8 cellular contexts compared by ENCODE assay signal in genomic region chr5:131109540-131110255, GRCh38. TPM values are rescaled to one million over a fixed set of nuclear protein-coding genes. Genes with fewer than 3 reads are reported as not detected.
DNase-seq lines count a peak whose midpoint lies in the region; ATAC-seq and TF ChIP-seq lines count a peak whose summit lies in the region.

No MANE protein-coding gene starts in this region.

- no peak overlapping the region for H3K27ac Mint-ChIP-seq in CD14-positive monocyte
- H3K27ac Mint-ChIP-seq in progenitor cell of endocrine pancreas, result no peak overlapping the region

- H3K4me1 Mint-ChIP-seq in CD14-positive monocyte, result peaks cover 28% of the 10 kb centered on the region
- no peaks in the 10 kb centered on the region for H3K4me1 Mint-ChIP-seq in progenitor cell of endocrine pancreas (ENCODE audit: low read depth)

- TF ChIP-seq CTCF in CD14-positive monocyte (IDR thresholded peaks at IDR 0.05) (peak; percentile 80), gastroesophageal sphincter (IDR thresholded peaks at IDR 0.05) (peak; percentile 46 to 67 (median 50)), progenitor cell of endocrine pancreas (IDR thresholded peaks at IDR 0.05; ENCODE audit: unreplicated experiment) (peak; percentile 71)

- no peaks in the 10 kb centered on the region for H3K4me1 ChIP-seq in gastroesophageal sphincter

- intact Hi-C loops in CD14-positive monocyte (cut with micrococcal nuclease), result loop anchor here (5.0 to 10.0 kb wide), 4 partner anchors 235 to 1337 kb away; partner anchors contain the start of gene CHSY3 (in 1 of the 2)

- no peak for TF ChIP-seq POLR2A in gastroesophageal sphincter (IDR thresholded peaks at IDR 0.05)

- H3K36me3 ChIP-seq in gastroesophageal sphincter, result no peaks in the 10 kb centered on the region

- ATAC-seq in GM18498 (IDR thresholded peaks at IDR 0.05; ENCODE audit: unreplicated experiment) (peak; percentile 91), HG02798 (IDR thresholded peaks at IDR 0.05; ENCODE audit: poor library complexity, unreplicated experiment) (peak; percentile 82), gastroesophageal sphincter (no peak), HG03095 (IDR thresholded peaks at IDR 0.05; ENCODE audit: unreplicated experiment) (no peak)

- H3K27me3 ChIP-seq in gastroesophageal sphincter, result no peaks in the 10 kb centered on the region

- H3K27me3 Mint-ChIP-seq in CD14-positive monocyte (ENCODE audit: low read depth in 3 of 3), result no peaks in the 10 kb centered on the region
- no peaks in the 10 kb centered on the region for H3K27me3 Mint-ChIP-seq in progenitor cell of endocrine pancreas

- no peak overlapping the region for H3K4me3 Mint-ChIP-seq in CD14-positive monocyte
- no peak overlapping the region for H3K4me3 Mint-ChIP-seq in progenitor cell of endocrine pancreas (ENCODE audit: low read depth)

- DNase-seq in CD14-positive monocyte (ENCODE audit: low spot score), result no peak
- peak; percentile 9 for DNase-seq in NCI-H1694 (lab: John Stamatoyannopoulos, UW)
- peak; percentile 4 to 21 for DNase-seq in activated CD4-positive, alpha-beta T cell treated with anti-CD3 and anti-CD28 coated beads, Interleukin-2, amount 50 U/mL, for 4 hours
- no peak for DNase-seq in progenitor cell of endocrine pancreas (ENCODE audit: low spot score, unreplicated experiment)

- no peak for TF ChIP-seq EP300 in gastroesophageal sphincter (IDR thresholded peaks at IDR 0.05)

- no peak overlapping the region for H3K27ac ChIP-seq in gastroesophageal sphincter

- H3K36me3 Mint-ChIP-seq in CD14-positive monocyte, result no peaks in the 10 kb centered on the region
- no peaks in the 10 kb centered on the region for H3K36me3 Mint-ChIP-seq in progenitor cell of endocrine pancreas (ENCODE audit: insufficient read depth)

- WGBS in gastroesophageal sphincter (ENCODE audit: low coverage in 1 of 2), 2 donors, result 22 to 25% methylated on average over 2 of the region's 2 CpGs

- no peak overlapping the region for H3K4me3 ChIP-seq in gastroesophageal sphincter

- H3K9me3 Mint-ChIP-seq in CD14-positive monocyte (no peaks in the 10 kb centered on the region), progenitor cell of endocrine pancreas (ENCODE audit: low read depth) (no peaks in the 10 kb centered on the region)

- H3K9me3 ChIP-seq in gastroesophageal sphincter, result no peaks in the 10 kb centered on the region

RNA-seq across cellular contexts. Expression of gene HINT1, which starts 55.4 kb away (rescaled TPM):
- polyA plus RNA-seq in CD14-positive monocyte, result 100 to 1,000 TPM; 191 to 223 TPM
- total RNA-seq in gastroesophageal sphincter (100 to 1,000 TPM; 120 to 239 (median 209) TPM), progenitor cell of endocrine pancreas (189 and 210 TPM in 2 replicates)

Comparison
In these comparisons a context has a peak if more than half of its experiments do, and no peak if none do; other contexts are left out.
1. DNase-seq: peak in NCI-H1694 (single experiment) and activated CD4-positive, alpha-beta T cell treated with anti-CD3 and anti-CD28 coated beads, Interleukin-2, amount 50 U/mL, for 4 hours (2 of 2); none in CD14-positive monocyte (single experiment) and progenitor cell of endocrine pancreas (single experiment).
2. ATAC-seq: peak in GM18498 (single experiment) and HG02798 (single experiment); none in gastroesophageal sphincter (single experiment) and HG03095 (single experiment).
3. Peak in every context shown above with its lines, with median percentiles within 50 percentile points of each other: CTCF ChIP-seq.